Comparison of ENCODE assay signal across 9 cellular contexts in genomic region chr17:36183001-36183810, GRCh38. TPM values are rescaled to one million over a fixed set of nuclear protein-coding genes. Genes with fewer than 3 reads are reported as not detected.
DNase-seq lines count a peak whose midpoint lies in the region; TF ChIP-seq lines count a peak whose summit lies in the region.
"Had no signal": no experiment of that assay in that cellular context is flagged by ENCODE, and none has a peak within 500 bp of the region (broad histone marks: within the 10 kb centered on the region; RNA-seq: fewer than 3 reads in every experiment).

No MANE protein-coding gene starts in this region.

- peaks cover 0 to 3% (median 0%) of the 10 kb centered on the region in 3 experiments; a peak in 2 of 7 replicates for H3K36me3 Mint-ChIP-seq in H9 (ENCODE audit: insufficient read depth in 1 of 3, low read depth in 3 of 3)

- H3T11ph ChIP-seq in H9 (ENCODE audit: low read length) = no peak overlapping the region

- no peak overlapping the region for H2BK20ac ChIP-seq in H9 (ENCODE audit: low read depth, low read length, poor library complexity, severe bottlenecking)

- no peaks in the 10 kb centered on the region for H3K79me2 ChIP-seq in H9 (ENCODE audit: insufficient read depth, low read length)

- no peak overlapping the region for H4K8ac ChIP-seq in H9 (replicated peaks; ENCODE audit: insufficient read length, low read depth, low read length)

- H3K23ac ChIP-seq in H9 (ENCODE audit: insufficient read length, low read depth, low read length) = no peak overlapping the region

- peak overlapping the region; percentile 49 for H3K4me2 ChIP-seq in H9 (ENCODE audit: insufficient read depth, insufficient read length, low read length)
- H3K4me2 ChIP-seq: PC-9 had no signal

- no peak overlapping the region for H3K56ac ChIP-seq in H9 (ENCODE audit: insufficient read length, low read depth, low read length)

- H3K27me3 ChIP-seq in H9 (ENCODE audit: insufficient read depth, low read length) (peaks cover 9% of the 10 kb centered on the region; the same call in 1 of the 2 replicates), SJSA1 (replicated peaks) (peaks cover 55% of the 10 kb centered on the region)

- no peak overlapping the region for H4K91ac ChIP-seq in H9 (ENCODE audit: insufficient read length, low read depth, low read length)

- H3K18ac ChIP-seq in H9 (ENCODE audit: insufficient read length, low read depth, low read length) = peak overlapping the region; percentile 1

- peak; percentile 27; the same call in 2 of the 3 replicates for TF ChIP-seq CTCF in H9 (conservative IDR thresholded peaks at IDR 0.05)

- H2BK120ac ChIP-seq in H9 (ENCODE audit: low read depth, low read length, poor library complexity, severe bottlenecking) = no peak overlapping the region

- peaks cover 4 to 9% of the 10 kb centered on the region in 2 experiments for H3K4me1 Mint-ChIP-seq in H9

- H3K36me3 ChIP-seq in SJSA1 = no peaks in the 10 kb centered on the region

- no peak overlapping the region for H2BK15ac ChIP-seq in H9 (ENCODE audit: low read depth, low read length)

- H2BK5ac ChIP-seq in H9 (ENCODE audit: insufficient read length, low read length) = no peak overlapping the region

- H4K20me1 ChIP-seq in H9 (ENCODE audit: control insufficient read depth, insufficient read depth, insufficient read length) = no peaks in the 10 kb centered on the region

- no peak overlapping the region for H4K5ac ChIP-seq in H9 (ENCODE audit: insufficient read length, low read depth, low read length)

- in situ Hi-C loops in Caki2 (cut with HindIII; ENCODE audit: low pct_unique_long_range_greater_than_20kb, low sequenced_read_pairs) = no loop called here

- H3K4me3 ChIP-seq in SJSA1 = peak overlapping the region; percentile 18
- H3K4me3 ChIP-seq: PC-9 had no signal

- H3K4me1 ChIP-seq in H9 (ENCODE audit: insufficient read depth, low read length) = no peaks in the 10 kb centered on the region; the same call in 1 of the 2 replicates
- H3K4me1 ChIP-seq in SJSA1 (replicated peaks) = peaks cover 9% of the 10 kb centered on the region

- H3K27me3 Mint-ChIP-seq in H9 (ENCODE audit: low read depth) = peaks cover 42% of the 10 kb centered on the region

- WGBS in H9 (ENCODE audit: extremely low coverage, insufficient read length, low lambda C conversion rate) = no CpG with 5 or more reads among the region's 72 CpGs

- H3K9ac ChIP-seq in H9 (ENCODE audit: extremely low read depth, insufficient read length, low read length) = no peak overlapping the region

- no peak overlapping the region for H3K4ac ChIP-seq in H9 (ENCODE audit: low read depth, low read length)

- no peaks in the 10 kb centered on the region for H3K9me3 Mint-ChIP-seq in H9

- no peak for TF ChIP-seq POLR2A in erythroblast (IDR thresholded peaks at IDR 0.05; ENCODE audit: low read length)

- no peak overlapping the region for H2BK12ac ChIP-seq in H9 (ENCODE audit: insufficient read length, low read depth, low read length)

- no peak overlapping the region for H3K27ac ChIP-seq in H9 (ENCODE audit: insufficient read length, low read depth, low read length)
- H3K27ac ChIP-seq in SJSA1 = no peak overlapping the region
- H3K27ac ChIP-seq: PC-9 had no signal

- peak overlapping the region; percentile 72 to 84 for H3K4me3 Mint-ChIP-seq in H9

- no peaks in the 10 kb centered on the region for H3K79me1 ChIP-seq in H9 (ENCODE audit: insufficient read depth, low read depth, low read length, poor library complexity, severe bottlenecking)

- DNase-seq in Caki2 (ENCODE audit: low read depth) (peak; percentile 56), H9 (peak; percentile 94), SJSA1 (ENCODE audit: low read depth in 1 of 2, low spot score in 2 of 2) (peak in 1 of 2 experiments; percentile 60), erythroblast (lab: John Stamatoyannopoulos, UW) (peak; percentile 52 to 57), myocyte (ENCODE audit: low read depth) (peak; percentile 39), medulla oblongata (ENCODE audit: extremely low spot score) (no peak), inferior parietal cortex (ENCODE audit: extremely low spot score) (no peak)
- DNase-seq in activated CD8-positive, alpha-beta memory T cell treated with anti-CD3 and anti-CD28 coated beads, Interleukin-2, amount 50 U/mL, for 4 hours = no peak

- no peak overlapping the region for H3K27ac Mint-ChIP-seq in H9

- H2AFZ ChIP-seq in H9 (ENCODE audit: low read length) = no peak overlapping the region
- H2AFZ ChIP-seq: PC-9 had no signal

- peak overlapping the region; percentile 0 for H3K14ac ChIP-seq in H9 (ENCODE audit: insufficient read depth, low read length)

- H2AK5ac ChIP-seq in H9 (ENCODE audit: insufficient read length, low read length) = no peak overlapping the region

- H3K9me3 ChIP-seq in H9 (ENCODE audit: control insufficient read depth, low read depth, low read length) (no peaks in the 10 kb centered on the region), SJSA1 (replicated peaks) (0 out of 2 replicates have a peak, but pooled peaks cover 2% of the 10 kb centered on the region)

- H3K23me2 ChIP-seq in H9 (ENCODE audit: insufficient read length, low read depth, low read length, poor library complexity, severe bottlenecking) = peaks cover 15% of the 10 kb centered on the region

RNA-seq across cellular contexts. Expression of gene TBC1D3B, which starts 6.8 kb away (rescaled TPM):
- 0.95 TPM in 1 of 2 replicates, not detected in the other for total RNA-seq in Caki2 (2014; rRNA removed; shearing (Covaris generic); ENCODE audit: low replicate concordance)
- total RNA-seq in H9 (2021) = 5.5 and 8.8 TPM in 2 replicates
- total RNA-seq in SJSA1 (2014; rRNA removed; shearing (Covaris generic)) = 0.66 TPM in 1 of 2 replicates, not detected in the other
- 2.2 and 2.4 TPM in 2 replicates for total RNA-seq in myocyte
- polyA plus RNA-seq in myocyte (2012) = 4.4 TPM

RNA-seq across cellular contexts. Expression of gene CCL3L1, which starts 13.4 kb away (rescaled TPM):
- total RNA-seq in Caki2 (2014; rRNA removed; shearing (Covaris generic); ENCODE audit: low replicate concordance) = not detected in 2 replicates
- total RNA-seq in H9 (2021) (0.29 TPM in 1 of 2 replicates, not detected in the other), myocyte (not detected in 2 replicates)
- not detected in 2 replicates for total RNA-seq in SJSA1 (2014; rRNA removed; shearing (Covaris generic))
- not detected for polyA plus RNA-seq in myocyte (2012)
- total RNA-seq: PC-9 had no signal

RNA-seq across cellular contexts. Expression of gene CCL4L2, which starts 27.7 kb away (rescaled TPM):
- not detected in 2 replicates for total RNA-seq in Caki2 (2014; rRNA removed; shearing (Covaris generic); ENCODE audit: low replicate concordance)
- total RNA-seq in H9 (2021) (not detected in 2 replicates), myocyte (not detected in 2 replicates)
- total RNA-seq in SJSA1 (2014; rRNA removed; shearing (Covaris generic)) = not detected in 2 replicates
- polyA plus RNA-seq in myocyte (2012) = not detected
- total RNA-seq: PC-9 had no signal

Comparison
In these comparisons a context has a peak if more than half of its experiments do, and no peak if none do; other contexts are left out.
1. DNase-seq: peak in Caki2 (single experiment), H9 (single experiment), erythroblast (2 of 2) and myocyte (single experiment); none in medulla oblongata (single experiment), activated CD8-positive, alpha-beta memory T cell treated with anti-CD3 and anti-CD28 coated beads, Interleukin-2, amount 50 U/mL, for 4 hours (single experiment) and inferior parietal cortex (single experiment).